Comparison of ENCODE assay signal across 1 cellular context in the genomic region with DNA sequence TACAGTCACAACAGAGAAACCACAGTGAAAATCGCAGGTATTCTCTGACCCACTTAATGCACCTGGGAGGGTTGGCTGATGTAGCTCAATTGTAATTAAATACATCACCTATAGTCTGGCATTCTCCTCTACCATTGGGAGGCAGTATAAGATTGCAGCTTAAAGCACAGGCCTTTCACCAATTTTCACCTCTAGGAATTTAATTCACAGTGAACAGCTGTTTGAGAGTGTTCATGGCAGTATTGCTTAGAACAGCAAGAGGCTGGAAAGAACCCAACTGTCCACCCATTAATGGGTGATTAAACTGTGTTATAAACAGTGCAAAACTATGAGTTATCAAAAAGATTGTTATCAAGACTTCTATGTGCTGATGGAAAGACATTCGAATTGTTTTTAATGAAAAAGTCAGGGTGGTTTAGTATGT.
A peak's percentile ranks its signal among the peaks of the same experiment; 100 is the strongest.
TF ChIP-seq lines count a peak whose summit lies in the region.

No MANE protein-coding gene starts in this region.

TF ChIP-seq in GM12878, 131 proteins besides CTCF, POLR2A, EP300 and RAD21:
- TF ChIP-seq, protein P1, sequence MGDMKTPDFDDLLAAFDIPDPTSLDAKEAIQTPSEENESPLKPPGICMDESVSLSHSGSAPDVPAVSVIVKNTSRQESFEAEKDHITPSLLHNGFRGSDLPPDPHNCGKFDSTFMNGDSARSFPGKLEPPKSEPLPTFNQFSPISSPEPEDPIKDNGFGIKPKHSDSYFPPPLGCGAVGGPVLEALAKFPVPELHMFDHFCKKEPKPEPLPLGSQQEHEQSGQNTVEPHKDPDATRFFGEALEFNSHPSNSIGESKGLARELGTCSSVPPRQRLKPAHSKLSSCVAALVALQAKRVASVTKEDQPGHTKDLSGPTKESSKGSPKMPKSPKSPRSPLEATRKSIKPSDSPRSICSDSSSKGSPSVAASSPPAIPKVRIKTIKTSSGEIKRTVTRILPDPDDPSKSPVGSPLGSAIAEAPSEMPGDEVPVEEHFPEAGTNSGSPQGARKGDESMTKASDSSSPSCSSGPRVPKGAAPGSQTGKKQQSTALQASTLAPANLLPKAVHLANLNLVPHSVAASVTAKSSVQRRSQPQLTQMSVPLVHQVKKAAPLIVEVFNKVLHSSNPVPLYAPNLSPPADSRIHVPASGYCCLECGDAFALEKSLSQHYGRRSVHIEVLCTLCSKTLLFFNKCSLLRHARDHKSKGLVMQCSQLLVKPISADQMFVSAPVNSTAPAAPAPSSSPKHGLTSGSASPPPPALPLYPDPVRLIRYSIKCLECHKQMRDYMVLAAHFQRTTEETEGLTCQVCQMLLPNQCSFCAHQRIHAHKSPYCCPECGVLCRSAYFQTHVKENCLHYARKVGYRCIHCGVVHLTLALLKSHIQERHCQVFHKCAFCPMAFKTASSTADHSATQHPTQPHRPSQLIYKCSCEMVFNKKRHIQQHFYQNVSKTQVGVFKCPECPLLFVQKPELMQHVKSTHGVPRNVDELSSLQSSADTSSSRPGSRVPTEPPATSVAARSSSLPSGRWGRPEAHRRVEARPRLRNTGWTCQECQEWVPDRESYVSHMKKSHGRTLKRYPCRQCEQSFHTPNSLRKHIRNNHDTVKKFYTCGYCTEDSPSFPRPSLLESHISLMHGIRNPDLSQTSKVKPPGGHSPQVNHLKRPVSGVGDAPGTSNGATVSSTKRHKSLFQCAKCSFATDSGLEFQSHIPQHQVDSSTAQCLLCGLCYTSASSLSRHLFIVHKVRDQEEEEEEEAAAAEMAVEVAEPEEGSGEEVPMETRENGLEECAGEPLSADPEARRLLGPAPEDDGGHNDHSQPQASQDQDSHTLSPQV (IDR thresholded peaks at IDR 0.05): peak; percentile 41; the same call in 1 of the 2 replicates
- TF ChIP-seq, protein P2, sequence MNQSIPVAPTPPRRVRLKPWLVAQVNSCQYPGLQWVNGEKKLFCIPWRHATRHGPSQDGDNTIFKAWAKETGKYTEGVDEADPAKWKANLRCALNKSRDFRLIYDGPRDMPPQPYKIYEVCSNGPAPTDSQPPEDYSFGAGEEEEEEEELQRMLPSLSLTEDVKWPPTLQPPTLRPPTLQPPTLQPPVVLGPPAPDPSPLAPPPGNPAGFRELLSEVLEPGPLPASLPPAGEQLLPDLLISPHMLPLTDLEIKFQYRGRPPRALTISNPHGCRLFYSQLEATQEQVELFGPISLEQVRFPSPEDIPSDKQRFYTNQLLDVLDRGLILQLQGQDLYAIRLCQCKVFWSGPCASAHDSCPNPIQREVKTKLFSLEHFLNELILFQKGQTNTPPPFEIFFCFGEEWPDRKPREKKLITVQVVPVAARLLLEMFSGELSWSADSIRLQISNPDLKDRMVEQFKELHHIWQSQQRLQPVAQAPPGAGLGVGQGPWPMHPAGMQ (IDR thresholded peaks at IDR 0.05; ENCODE audit: borderline replicate concordance): no peak
- no peak for TF ChIP-seq KDM1A (IDR thresholded peaks at IDR 0.05; ENCODE audit: borderline replicate concordance)
- TF ChIP-seq MXI1 (IDR thresholded peaks at IDR 0.05; ENCODE audit: low read depth, low read length): peak; percentile 28; the same call in 1 of the 2 replicates
- TF ChIP-seq FOXM1 (IDR thresholded peaks at IDR 0.05; ENCODE audit: low read depth, low read length): peak; percentile 52; the same call in 1 of the 2 replicates
- TF ChIP-seq SMC3 (IDR thresholded peaks at IDR 0.05; ENCODE audit: borderline replicate concordance, low read length): peak; percentile 68
- peak; percentile 52; the same call in 1 of the 2 replicates for TF ChIP-seq SIN3A (IDR thresholded peaks at IDR 0.05; ENCODE audit: low read depth, low read length)
- peak; percentile 20 for TF ChIP-seq MEF2B (IDR thresholded peaks at IDR 0.05; ENCODE audit: partially characterized antibody, poor library complexity, severe bottlenecking)
- TF ChIP-seq NR2F1 (conservative IDR thresholded peaks at IDR 0.05): 0 out of 2 replicates have a peak, but pooled peaks have one; percentile 30
- TF ChIP-seq ZNF24 (IDR thresholded peaks at IDR 0.05): 0 out of 2 replicates have a peak, but pooled peaks have one; percentile 14
- TF ChIP-seq, protein P3, sequence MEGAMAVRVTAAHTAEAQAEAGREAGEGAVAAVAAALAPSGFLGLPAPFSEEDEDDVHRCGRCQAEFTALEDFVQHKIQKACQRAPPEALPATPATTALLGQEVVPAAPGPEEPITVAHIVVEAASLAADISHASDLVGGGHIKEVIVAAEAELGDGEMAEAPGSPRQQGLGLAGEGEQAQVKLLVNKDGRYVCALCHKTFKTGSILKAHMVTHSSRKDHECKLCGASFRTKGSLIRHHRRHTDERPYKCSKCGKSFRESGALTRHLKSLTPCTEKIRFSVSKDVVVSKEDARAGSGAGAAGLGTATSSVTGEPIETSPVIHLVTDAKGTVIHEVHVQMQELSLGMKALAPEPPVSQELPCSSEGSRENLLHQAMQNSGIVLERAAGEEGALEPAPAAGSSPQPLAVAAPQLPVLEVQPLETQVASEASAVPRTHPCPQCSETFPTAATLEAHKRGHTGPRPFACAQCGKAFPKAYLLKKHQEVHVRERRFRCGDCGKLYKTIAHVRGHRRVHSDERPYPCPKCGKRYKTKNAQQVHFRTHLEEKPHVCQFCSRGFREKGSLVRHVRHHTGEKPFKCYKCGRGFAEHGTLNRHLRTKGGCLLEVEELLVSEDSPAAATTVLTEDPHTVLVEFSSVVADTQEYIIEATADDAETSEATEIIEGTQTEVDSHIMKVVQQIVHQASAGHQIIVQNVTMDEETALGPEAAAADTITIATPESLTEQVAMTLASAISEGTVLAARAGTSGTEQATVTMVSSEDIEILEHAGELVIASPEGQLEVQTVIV (IDR thresholded peaks at IDR 0.05; ENCODE audit: borderline replicate concordance, partially characterized antibody): no peak
- TF ChIP-seq, protein P4, sequence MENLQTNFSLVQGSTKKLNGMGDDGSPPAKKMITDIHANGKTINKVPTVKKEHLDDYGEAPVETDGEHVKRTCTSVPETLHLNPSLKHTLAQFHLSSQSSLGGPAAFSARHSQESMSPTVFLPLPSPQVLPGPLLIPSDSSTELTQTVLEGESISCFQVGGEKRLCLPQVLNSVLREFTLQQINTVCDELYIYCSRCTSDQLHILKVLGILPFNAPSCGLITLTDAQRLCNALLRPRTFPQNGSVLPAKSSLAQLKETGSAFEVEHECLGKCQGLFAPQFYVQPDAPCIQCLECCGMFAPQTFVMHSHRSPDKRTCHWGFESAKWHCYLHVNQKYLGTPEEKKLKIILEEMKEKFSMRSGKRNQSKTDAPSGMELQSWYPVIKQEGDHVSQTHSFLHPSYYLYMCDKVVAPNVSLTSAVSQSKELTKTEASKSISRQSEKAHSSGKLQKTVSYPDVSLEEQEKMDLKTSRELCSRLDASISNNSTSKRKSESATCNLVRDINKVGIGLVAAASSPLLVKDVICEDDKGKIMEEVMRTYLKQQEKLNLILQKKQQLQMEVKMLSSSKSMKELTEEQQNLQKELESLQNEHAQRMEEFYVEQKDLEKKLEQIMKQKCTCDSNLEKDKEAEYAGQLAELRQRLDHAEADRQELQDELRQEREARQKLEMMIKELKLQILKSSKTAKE (IDR thresholded peaks at IDR 0.05; ENCODE audit: low read depth, poor library complexity, severe bottlenecking): peak; percentile 44
- TF ChIP-seq SMARCA5 (IDR thresholded peaks at IDR 0.05): peak; percentile 84; the same call in 1 of the 2 replicates
